ENCODE assay signal across 3 cellular contexts in the genomic region with DNA sequence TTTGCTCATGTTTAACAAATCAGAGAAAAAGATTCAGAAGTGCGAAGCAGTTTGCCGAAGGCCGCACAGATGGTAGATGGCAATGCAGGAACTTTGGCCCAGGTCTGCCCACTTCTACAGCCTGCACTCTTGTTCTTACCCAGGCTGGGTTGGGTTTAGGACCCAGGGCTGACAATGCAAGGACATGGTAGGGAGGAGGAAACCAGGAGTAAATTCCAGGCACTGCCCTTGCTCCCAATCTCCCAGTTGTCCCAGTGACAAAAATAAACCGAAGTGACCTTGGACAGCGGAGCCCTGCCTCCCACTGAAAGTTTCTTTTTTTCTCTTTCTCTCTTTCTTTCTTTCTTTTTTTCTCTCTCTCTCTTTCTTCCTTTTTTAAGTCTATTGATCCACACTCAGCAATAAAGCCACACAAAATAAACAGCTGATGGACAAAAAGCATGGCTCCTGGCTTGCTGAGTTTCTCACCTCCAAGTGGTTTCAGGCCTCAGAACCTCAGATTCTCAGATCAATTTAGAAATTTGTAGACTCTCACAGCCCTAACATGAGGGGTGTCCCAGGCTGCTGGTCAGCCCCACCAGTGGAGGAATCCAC.
TF ChIP-seq lines count a peak whose summit lies in the region.

No MANE protein-coding gene starts in this region.

TF ChIP-seq in HEK293, 187 proteins besides CTCF, POLR2A, EP300 and RAD21:
- TF ChIP-seq TCF7L2 (IDR thresholded peaks at IDR 0.05; ENCODE audit: borderline replicate concordance, low read depth, low read length) (no peak), FEZF1 (tag by site-specific recombination; IDR thresholded peaks at IDR 0.05) (no peak), KLF7 (tag by site-specific recombination; IDR thresholded peaks at IDR 0.05; ENCODE audit: borderline replicate concordance) (no peak)
- TF ChIP-seq, protein P1, sequence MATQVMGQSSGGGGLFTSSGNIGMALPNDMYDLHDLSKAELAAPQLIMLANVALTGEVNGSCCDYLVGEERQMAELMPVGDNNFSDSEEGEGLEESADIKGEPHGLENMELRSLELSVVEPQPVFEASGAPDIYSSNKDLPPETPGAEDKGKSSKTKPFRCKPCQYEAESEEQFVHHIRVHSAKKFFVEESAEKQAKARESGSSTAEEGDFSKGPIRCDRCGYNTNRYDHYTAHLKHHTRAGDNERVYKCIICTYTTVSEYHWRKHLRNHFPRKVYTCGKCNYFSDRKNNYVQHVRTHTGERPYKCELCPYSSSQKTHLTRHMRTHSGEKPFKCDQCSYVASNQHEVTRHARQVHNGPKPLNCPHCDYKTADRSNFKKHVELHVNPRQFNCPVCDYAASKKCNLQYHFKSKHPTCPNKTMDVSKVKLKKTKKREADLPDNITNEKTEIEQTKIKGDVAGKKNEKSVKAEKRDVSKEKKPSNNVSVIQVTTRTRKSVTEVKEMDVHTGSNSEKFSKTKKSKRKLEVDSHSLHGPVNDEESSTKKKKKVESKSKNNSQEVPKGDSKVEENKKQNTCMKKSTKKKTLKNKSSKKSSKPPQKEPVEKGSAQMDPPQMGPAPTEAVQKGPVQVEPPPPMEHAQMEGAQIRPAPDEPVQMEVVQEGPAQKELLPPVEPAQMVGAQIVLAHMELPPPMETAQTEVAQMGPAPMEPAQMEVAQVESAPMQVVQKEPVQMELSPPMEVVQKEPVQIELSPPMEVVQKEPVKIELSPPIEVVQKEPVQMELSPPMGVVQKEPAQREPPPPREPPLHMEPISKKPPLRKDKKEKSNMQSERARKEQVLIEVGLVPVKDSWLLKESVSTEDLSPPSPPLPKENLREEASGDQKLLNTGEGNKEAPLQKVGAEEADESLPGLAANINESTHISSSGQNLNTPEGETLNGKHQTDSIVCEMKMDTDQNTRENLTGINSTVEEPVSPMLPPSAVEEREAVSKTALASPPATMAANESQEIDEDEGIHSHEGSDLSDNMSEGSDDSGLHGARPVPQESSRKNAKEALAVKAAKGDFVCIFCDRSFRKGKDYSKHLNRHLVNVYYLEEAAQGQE (tag by site-specific recombination; IDR thresholded peaks at IDR 0.05): peak; percentile 62

TF ChIP-seq in GM12878, 131 proteins besides CTCF, POLR2A, EP300 and RAD21:
- TF ChIP-seq YY1 (IDR thresholded peaks at IDR 0.05; ENCODE audit: low read depth, low read length) (0 out of 2 replicates have a peak, but pooled peaks have one; percentile 11), RFX5 (IDR thresholded peaks at IDR 0.05; ENCODE audit: low read depth, low read length) (no peak)

TF ChIP-seq in HepG2, 621 proteins besides CTCF, POLR2A, EP300 and RAD21 (continues in another document):
- TF ChIP-seq NR2F1 (CRISPR knock-in tag; IDR thresholded peaks at IDR 0.05) (0 out of 4 replicates have a peak, but pooled peaks of 1 of the 2 experiments have one; percentile 9), RBM22 (optimal IDR thresholded peaks at IDR 0.05; ENCODE audit: low read length) (no peak), ZNF256 (CRISPR knock-in tag; conservative IDR thresholded peaks at IDR 0.05) (no peak), ZNF431 (CRISPR knock-in tag; IDR thresholded peaks at IDR 0.05; ENCODE audit: borderline replicate concordance, low read depth) (no peak), ATM (IDR thresholded peaks at IDR 0.05; ENCODE audit: borderline replicate concordance) (no peak), GTF2F1 (IDR thresholded peaks at IDR 0.05; ENCODE audit: low read length) (no peak), DPF2 (CRISPR knock-in tag; IDR thresholded peaks at IDR 0.05; ENCODE audit: borderline replicate concordance, low read depth) (0 out of 2 replicates have a peak, but pooled peaks have one; percentile 22), GTF3A (CRISPR knock-in tag; conservative IDR thresholded peaks at IDR 0.05) (0 out of 2 replicates have a peak, but pooled peaks have one; percentile 33), RFX1 (IDR thresholded peaks at IDR 0.05) (peak; percentile 54; the same call in 1 of the 2 replicates), ZBTB38 (CRISPR knock-in tag; IDR thresholded peaks at IDR 0.05) (no peak), ZNF749 (CRISPR knock-in tag; IDR thresholded peaks at IDR 0.05; ENCODE audit: borderline replicate concordance) (no peak), TCF7 (IDR thresholded peaks at IDR 0.05; ENCODE audit: low read depth) (0 out of 2 replicates have a peak, but pooled peaks have one; percentile 29), ZNF501 (CRISPR knock-in tag; IDR thresholded peaks at IDR 0.05) (peak; percentile 88), ZFP41 (CRISPR knock-in tag; IDR thresholded peaks at IDR 0.05; ENCODE audit: borderline replicate concordance) (no peak), ZSCAN12 (CRISPR knock-in tag; IDR thresholded peaks at IDR 0.05) (no peak), POGZ (CRISPR knock-in tag; IDR thresholded peaks at IDR 0.05) (peak; percentile 40), MIXL1 (CRISPR knock-in tag; IDR thresholded peaks at IDR 0.05) (peak; percentile 12; the same call in 1 of the 2 replicates), ZNF614 (CRISPR knock-in tag; IDR thresholded peaks at IDR 0.05; ENCODE audit: borderline replicate concordance) (peak; percentile 6; the same call in 1 of the 2 replicates), CREM (IDR thresholded peaks at IDR 0.05) (peak; percentile 39; the same call in 1 of the 2 replicates), CREM (CRISPR knock-in tag; IDR thresholded peaks at IDR 0.05) (no peak)
- TF ChIP-seq, protein P2, sequence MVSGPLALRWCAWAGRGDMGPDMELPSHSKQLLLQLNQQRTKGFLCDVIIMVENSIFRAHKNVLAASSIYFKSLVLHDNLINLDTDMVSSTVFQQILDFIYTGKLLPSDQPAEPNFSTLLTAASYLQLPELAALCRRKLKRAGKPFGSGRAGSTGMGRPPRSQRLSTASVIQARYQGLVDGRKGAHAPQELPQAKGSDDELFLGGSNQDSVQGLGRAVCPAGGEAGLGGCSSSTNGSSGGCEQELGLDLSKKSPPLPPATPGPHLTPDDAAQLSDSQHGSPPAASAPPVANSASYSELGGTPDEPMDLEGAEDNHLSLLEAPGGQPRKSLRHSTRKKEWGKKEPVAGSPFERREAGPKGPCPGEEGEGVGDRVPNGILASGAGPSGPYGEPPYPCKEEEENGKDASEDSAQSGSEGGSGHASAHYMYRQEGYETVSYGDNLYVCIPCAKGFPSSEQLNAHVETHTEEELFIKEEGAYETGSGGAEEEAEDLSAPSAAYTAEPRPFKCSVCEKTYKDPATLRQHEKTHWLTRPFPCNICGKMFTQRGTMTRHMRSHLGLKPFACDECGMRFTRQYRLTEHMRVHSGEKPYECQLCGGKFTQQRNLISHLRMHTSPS (CRISPR knock-in tag; IDR thresholded peaks at IDR 0.05; ENCODE audit: low read depth): peak; percentile 77
- TF ChIP-seq, protein P3, sequence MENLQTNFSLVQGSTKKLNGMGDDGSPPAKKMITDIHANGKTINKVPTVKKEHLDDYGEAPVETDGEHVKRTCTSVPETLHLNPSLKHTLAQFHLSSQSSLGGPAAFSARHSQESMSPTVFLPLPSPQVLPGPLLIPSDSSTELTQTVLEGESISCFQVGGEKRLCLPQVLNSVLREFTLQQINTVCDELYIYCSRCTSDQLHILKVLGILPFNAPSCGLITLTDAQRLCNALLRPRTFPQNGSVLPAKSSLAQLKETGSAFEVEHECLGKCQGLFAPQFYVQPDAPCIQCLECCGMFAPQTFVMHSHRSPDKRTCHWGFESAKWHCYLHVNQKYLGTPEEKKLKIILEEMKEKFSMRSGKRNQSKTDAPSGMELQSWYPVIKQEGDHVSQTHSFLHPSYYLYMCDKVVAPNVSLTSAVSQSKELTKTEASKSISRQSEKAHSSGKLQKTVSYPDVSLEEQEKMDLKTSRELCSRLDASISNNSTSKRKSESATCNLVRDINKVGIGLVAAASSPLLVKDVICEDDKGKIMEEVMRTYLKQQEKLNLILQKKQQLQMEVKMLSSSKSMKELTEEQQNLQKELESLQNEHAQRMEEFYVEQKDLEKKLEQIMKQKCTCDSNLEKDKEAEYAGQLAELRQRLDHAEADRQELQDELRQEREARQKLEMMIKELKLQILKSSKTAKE (CRISPR knock-in tag; IDR thresholded peaks at IDR 0.05; ENCODE audit: borderline replicate concordance): no peak
- TF ChIP-seq, protein P4, sequence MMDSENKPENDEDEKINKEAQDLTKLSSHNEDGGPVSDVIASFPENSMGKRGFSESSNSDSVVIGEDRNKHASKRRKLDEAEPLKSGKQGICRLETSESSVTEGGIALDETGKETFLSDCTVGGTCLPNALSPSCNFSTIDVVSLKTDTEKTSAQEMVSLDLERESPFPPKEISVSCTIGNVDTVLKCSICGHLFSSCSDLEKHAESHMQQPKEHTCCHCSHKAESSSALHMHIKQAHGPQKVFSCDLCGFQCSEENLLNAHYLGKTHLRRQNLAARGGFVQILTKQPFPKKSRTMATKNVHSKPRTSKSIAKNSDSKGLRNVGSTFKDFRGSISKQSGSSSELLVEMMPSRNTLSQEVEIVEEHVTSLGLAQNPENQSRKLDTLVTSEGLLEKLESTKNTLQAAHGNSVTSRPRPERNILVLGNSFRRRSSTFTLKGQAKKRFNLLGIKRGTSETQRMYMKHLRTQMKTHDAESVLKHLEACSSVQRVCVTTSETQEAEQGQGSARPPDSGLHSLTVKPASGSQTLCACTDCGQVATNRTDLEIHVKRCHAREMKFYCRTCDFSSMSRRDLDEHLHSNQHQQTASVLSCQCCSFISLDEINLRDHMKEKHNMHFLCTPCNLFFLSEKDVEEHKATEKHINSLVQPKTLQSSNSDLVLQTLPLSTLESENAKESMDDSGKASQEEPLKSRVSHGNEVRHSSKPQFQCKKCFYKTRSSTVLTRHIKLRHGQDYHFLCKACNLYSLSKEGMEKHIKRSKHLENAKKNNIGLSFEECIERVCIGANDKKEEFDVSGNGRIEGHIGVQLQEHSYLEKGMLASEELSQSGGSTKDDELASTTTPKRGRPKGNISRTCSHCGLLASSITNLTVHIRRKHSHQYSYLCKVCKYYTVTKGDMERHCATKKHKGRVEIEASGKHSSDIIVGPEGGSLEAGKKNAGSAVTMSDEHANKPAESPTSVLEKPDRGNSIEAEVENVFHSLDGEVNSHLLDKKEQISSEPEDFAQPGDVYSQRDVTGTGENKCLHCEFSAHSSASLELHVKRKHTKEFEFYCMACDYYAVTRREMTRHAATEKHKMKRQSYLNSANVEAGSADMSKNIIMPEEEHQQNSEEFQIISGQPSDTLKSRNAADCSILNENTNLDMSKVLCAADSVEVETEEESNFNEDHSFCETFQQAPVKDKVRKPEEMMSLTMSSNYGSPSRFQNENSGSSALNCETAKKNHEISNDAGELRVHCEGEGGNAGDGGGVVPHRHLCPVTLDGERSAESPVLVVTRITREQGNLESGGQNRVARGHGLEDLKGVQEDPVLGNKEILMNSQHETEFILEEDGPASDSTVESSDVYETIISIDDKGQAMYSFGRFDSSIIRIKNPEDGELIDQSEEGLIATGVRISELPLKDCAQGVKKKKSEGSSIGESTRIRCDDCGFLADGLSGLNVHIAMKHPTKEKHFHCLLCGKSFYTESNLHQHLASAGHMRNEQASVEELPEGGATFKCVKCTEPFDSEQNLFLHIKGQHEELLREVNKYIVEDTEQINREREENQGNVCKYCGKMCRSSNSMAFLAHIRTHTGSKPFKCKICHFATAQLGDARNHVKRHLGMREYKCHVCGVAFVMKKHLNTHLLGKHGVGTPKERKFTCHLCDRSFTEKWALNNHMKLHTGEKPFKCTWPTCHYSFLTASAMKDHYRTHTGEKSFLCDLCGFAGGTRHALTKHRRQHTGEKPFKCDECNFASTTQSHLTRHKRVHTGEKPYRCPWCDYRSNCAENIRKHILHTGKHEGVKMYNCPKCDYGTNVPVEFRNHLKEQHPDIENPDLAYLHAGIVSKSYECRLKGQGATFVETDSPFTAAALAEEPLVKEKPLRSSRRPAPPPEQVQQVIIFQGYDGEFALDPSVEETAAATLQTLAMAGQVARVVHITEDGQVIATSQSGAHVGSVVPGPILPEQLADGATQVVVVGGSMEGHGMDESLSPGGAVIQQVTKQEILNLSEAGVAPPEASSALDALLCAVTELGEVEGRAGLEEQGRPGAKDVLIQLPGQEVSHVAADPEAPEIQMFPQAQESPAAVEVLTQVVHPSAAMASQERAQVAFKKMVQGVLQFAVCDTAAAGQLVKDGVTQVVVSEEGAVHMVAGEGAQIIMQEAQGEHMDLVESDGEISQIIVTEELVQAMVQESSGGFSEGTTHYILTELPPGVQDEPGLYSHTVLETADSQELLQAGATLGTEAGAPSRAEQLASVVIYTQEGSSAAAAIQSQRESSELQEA (CRISPR knock-in tag; IDR thresholded peaks at IDR 0.05; ENCODE audit: not compliant biosample characterization): no peak
- TF ChIP-seq, protein P5, sequence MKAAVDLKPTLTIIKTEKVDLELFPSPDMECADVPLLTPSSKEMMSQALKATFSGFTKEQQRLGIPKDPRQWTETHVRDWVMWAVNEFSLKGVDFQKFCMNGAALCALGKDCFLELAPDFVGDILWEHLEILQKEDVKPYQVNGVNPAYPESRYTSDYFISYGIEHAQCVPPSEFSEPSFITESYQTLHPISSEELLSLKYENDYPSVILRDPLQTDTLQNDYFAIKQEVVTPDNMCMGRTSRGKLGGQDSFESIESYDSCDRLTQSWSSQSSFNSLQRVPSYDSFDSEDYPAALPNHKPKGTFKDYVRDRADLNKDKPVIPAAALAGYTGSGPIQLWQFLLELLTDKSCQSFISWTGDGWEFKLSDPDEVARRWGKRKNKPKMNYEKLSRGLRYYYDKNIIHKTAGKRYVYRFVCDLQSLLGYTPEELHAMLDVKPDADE (CRISPR knock-in tag; IDR thresholded peaks at IDR 0.05): no peak
- TF ChIP-seq, protein P6, sequence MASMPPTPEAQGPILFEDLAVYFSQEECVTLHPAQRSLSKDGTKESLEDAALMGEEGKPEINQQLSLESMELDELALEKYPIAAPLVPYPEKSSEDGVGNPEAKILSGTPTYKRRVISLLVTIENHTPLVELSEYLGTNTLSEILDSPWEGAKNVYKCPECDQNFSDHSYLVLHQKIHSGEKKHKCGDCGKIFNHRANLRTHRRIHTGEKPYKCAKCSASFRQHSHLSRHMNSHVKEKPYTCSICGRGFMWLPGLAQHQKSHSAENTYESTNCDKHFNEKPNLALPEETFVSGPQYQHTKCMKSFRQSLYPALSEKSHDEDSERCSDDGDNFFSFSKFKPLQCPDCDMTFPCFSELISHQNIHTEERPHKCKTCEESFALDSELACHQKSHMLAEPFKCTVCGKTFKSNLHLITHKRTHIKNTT (CRISPR knock-in tag; IDR thresholded peaks at IDR 0.05): no peak
- TF ChIP-seq, protein P7, sequence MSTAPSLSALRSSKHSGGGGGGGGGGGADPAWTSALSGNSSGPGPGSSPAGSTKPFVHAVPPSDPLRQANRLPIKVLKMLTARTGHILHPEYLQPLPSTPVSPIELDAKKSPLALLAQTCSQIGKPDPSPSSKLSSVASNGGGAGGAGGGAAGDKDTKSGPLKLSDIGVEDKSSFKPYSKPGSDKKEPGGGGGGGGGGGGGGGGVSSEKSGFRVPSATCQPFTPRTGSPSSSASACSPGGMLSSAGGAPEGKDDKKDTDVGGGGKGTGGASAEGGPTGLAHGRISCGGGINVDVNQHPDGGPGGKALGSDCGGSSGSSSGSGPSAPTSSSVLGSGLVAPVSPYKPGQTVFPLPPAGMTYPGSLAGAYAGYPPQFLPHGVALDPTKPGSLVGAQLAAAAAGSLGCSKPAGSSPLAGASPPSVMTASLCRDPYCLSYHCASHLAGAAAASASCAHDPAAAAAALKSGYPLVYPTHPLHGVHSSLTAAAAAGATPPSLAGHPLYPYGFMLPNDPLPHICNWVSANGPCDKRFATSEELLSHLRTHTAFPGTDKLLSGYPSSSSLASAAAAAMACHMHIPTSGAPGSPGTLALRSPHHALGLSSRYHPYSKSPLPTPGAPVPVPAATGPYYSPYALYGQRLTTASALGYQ (CRISPR knock-in tag; IDR thresholded peaks at IDR 0.05): peak; percentile 30; the same call in 1 of the 2 replicates
- TF ChIP-seq, protein P8, sequence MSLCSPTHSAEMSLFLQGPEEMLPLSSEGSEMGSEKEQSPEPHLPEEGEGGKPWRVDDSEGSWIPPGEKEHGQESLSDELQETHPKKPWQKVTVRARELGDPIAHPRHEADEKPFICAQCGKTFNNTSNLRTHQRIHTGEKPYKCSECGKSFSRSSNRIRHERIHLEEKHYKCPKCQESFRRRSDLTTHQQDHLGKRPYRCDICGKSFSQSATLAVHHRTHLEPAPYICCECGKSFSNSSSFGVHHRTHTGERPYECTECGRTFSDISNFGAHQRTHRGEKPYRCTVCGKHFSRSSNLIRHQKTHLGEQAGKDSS (CRISPR knock-in tag; IDR thresholded peaks at IDR 0.05; ENCODE audit: borderline replicate concordance, low read depth): no peak
